In genomic region chr3:30964612-30965011, GRCh38 we compare ENCODE assay signal across 11 cellular contexts.
DNase-seq lines count a peak whose midpoint lies in the region; ATAC-seq and TF ChIP-seq lines count a peak whose summit lies in the region.
"Had no signal": no experiment of that assay in that cellular context is flagged by ENCODE, and none has a peak within 500 bp of the region (broad histone marks: within the 10 kb centered on the region; RNA-seq: fewer than 3 reads in every experiment).

No MANE protein-coding gene starts in this region.

- no peak overlapping the region for H3K27ac Mint-ChIP-seq in activated naive CD4-positive, alpha-beta T cell treated with anti-CD3 and anti-CD28 coated beads for 36 hours

- no peak for TF ChIP-seq EP300 in stomach (IDR thresholded peaks at IDR 0.05)

- H3K27me3 ChIP-seq in parathyroid adenoma (ENCODE audit: control insufficient read depth, insufficient read depth, low read length) (no peaks in the 10 kb centered on the region), stomach (no peaks in the 10 kb centered on the region)
- H3K27me3 ChIP-seq: hepatocyte had no signal

- H3K4me1 ChIP-seq in parathyroid adenoma (no peaks in the 10 kb centered on the region), stomach (no peaks in the 10 kb centered on the region)
- H3K4me1 ChIP-seq: upper lobe of right lung had no signal

- H3K27me3 Mint-ChIP-seq in activated naive CD4-positive, alpha-beta T cell treated with anti-CD3 and anti-CD28 coated beads for 36 hours (ENCODE audit: low read depth), result peaks cover 4% of the 10 kb centered on the region

- H3K4me2 ChIP-seq in parathyroid adenoma (ENCODE audit: low read length), result no peak overlapping the region
- H3K4me2 ChIP-seq: hepatocyte had no signal

- H3K27ac ChIP-seq in parathyroid adenoma (no peak overlapping the region), stomach (no peak overlapping the region)
- H3K27ac ChIP-seq: hepatocyte, upper lobe of right lung had no signal

- peak overlapping the region; percentile 43 for H2AFZ ChIP-seq in parathyroid adenoma
- H2AFZ ChIP-seq: hepatocyte had no signal

- H3K9me3 ChIP-seq in parathyroid adenoma (ENCODE audit: control insufficient read depth, low read length) (no peaks in the 10 kb centered on the region), stomach (no peaks in the 10 kb centered on the region)
- H3K9me3 ChIP-seq: upper lobe of right lung had no signal

- ATAC-seq in HG02642 (IDR thresholded peaks at IDR 0.05; ENCODE audit: poor library complexity, unreplicated experiment) (peak; percentile 97), HG03521 (IDR thresholded peaks at IDR 0.05; ENCODE audit: unreplicated experiment) (peak; percentile 96)
- ATAC-seq: upper lobe of right lung had no signal

- intact Hi-C loops in activated naive CD4-positive, alpha-beta T cell treated with anti-CD3 and anti-CD28 coated beads for 36 hours (cut with micrococcal nuclease), result no loop called here
- intact Hi-C loops in stomach (cut with DNase I; ENCODE audit: low total_unique reads), result no loop called here

- no peaks in the 10 kb centered on the region for H3K36me3 ChIP-seq in parathyroid adenoma (ENCODE audit: control insufficient read depth, insufficient read depth, low read length)
- no peaks in the 10 kb centered on the region for H3K36me3 ChIP-seq in stomach
- H3K36me3 ChIP-seq: upper lobe of right lung had no signal

- H3K36me3 Mint-ChIP-seq in activated naive CD4-positive, alpha-beta T cell treated with anti-CD3 and anti-CD28 coated beads for 36 hours (ENCODE audit: low read depth), result no peaks in the 10 kb centered on the region

- TF ChIP-seq CTCF in parathyroid adenoma (IDR thresholded peaks at IDR 0.05) (no peak), stomach (IDR thresholded peaks at IDR 0.05) (no peak)

- no peaks in the 10 kb centered on the region for H3K9me3 Mint-ChIP-seq in activated naive CD4-positive, alpha-beta T cell treated with anti-CD3 and anti-CD28 coated beads for 36 hours

- H3K4me3 ChIP-seq in parathyroid adenoma (ENCODE audit: low read depth, low read length) (no peak overlapping the region), stomach (no peak overlapping the region)
- H3K4me3 ChIP-seq: hepatocyte, upper lobe of right lung had no signal

- H3K9ac ChIP-seq in parathyroid adenoma, result no peak overlapping the region

- H3K4me3 Mint-ChIP-seq in activated naive CD4-positive, alpha-beta T cell treated with anti-CD3 and anti-CD28 coated beads for 36 hours, result no peak overlapping the region

- CTCF ChIA-PET in activated naive CD4-positive, alpha-beta T cell treated with anti-CD3 and anti-CD28 coated beads for 36 hours (lab: Charles Lee), result no interaction called here

- no peaks in the 10 kb centered on the region for H3K4me1 Mint-ChIP-seq in activated naive CD4-positive, alpha-beta T cell treated with anti-CD3 and anti-CD28 coated beads for 36 hours (ENCODE audit: low read depth)

- TF ChIP-seq POLR2A in stomach (IDR thresholded peaks at IDR 0.05), result no peak

- DNase-seq in activated naive CD4-positive, alpha-beta T cell treated with anti-CD3 and anti-CD28 coated beads for 36 hours, result peak; percentile 29
- DNase-seq in activated naive CD4-positive, alpha-beta T cell (lab: John Stamatoyannopoulos, UW), result no peak
- no peak for DNase-seq in activated CD8-positive, alpha-beta memory T cell treated with anti-CD3 and anti-CD28 coated beads, Interleukin-2, amount 50 U/mL, for 4 hours
- DNase-seq in hepatic stellate cell (ENCODE audit: low spot score), result no peak
- DNase-seq in stomach, result no peak
- DNase-seq: Kasumi-1, upper lobe of right lung had no signal

- H3K79me2 ChIP-seq in parathyroid adenoma, result no peaks in the 10 kb centered on the region
- H3K79me2 ChIP-seq: hepatocyte had no signal
